13 cellular contexts compared by ENCODE assay signal in genomic region chr4:181548873-181549541, GRCh38.
DNase-seq lines count a peak whose midpoint lies in the region; TF ChIP-seq lines count a peak whose summit lies in the region.
"Had no signal": no experiment of that assay in that cellular context is flagged by ENCODE, and none has a peak within 500 bp of the region (broad histone marks: within the 10 kb centered on the region; RNA-seq: fewer than 3 reads in every experiment).

No MANE protein-coding gene starts in this region.

- H3K9me3 ChIP-seq in adrenal gland (replicated peaks in 1 of 3) = no peaks in the 10 kb centered on the region
- H3K9me3 ChIP-seq: left ventricle myocardium inferior, right atrium auricular region had no signal

- H3K4me3 ChIP-seq in adrenal gland = no peak overlapping the region
- no peak overlapping the region for H3K4me3 ChIP-seq in mesendoderm (ENCODE audit: low read length)
- H3K4me3 ChIP-seq: left ventricle myocardium inferior, right atrium auricular region had no signal

- H4K5ac ChIP-seq in mesendoderm (ENCODE audit: low read length) = no peak overlapping the region

- DNase-seq in DMS153 (lab: John Stamatoyannopoulos, UW) (peak; percentile 88), M059J (ENCODE audit: low read depth) (peak; percentile 97), adrenal gland (peak; percentile 20 to 59 (median 47)), mesendoderm (peak; percentile 33), hippocampal formation (lab: John Stamatoyannopoulos, UW) (no peak), kidney glomerular epithelial cell (lab: John Stamatoyannopoulos, UW) (no peak), NCI-H1105 treated with DMSO at 0.1 percent for 48 hours (lab: John Stamatoyannopoulos, UW) (no peak), NCI-H524 treated with DMSO at 0.1 percent for 48 hours (lab: John Stamatoyannopoulos, UW) (no peak)
- DNase-seq: activated gamma-delta T cell treated with Interleukin-2 at 50 U/mL for 16 hours; DND-41; effector memory CD8-positive, alpha-beta T cell; left ventricle myocardium inferior had no signal

- no peak for TF ChIP-seq CTCF in adrenal gland (IDR thresholded peaks at IDR 0.05)

- no peak overlapping the region for H2BK120ac ChIP-seq in mesendoderm (ENCODE audit: low read depth, low read length)

- H2BK15ac ChIP-seq in mesendoderm (replicated peaks; ENCODE audit: low read depth) = no peak overlapping the region

- no peak overlapping the region for H2AK5ac ChIP-seq in mesendoderm (ENCODE audit: low read length)

- no peaks in the 10 kb centered on the region for H3K36me3 ChIP-seq in adrenal gland (replicated peaks in 1 of 2)
- H3K36me3 ChIP-seq in mesendoderm (ENCODE audit: control insufficient read depth, insufficient read depth, low read length) = no peaks in the 10 kb centered on the region
- H3K36me3 ChIP-seq: left ventricle myocardium inferior, right atrium auricular region had no signal

- no peak overlapping the region for H3K4me2 ChIP-seq in mesendoderm (ENCODE audit: low read length)

- H3K79me1 ChIP-seq in mesendoderm (ENCODE audit: low read length) = no peaks in the 10 kb centered on the region

- H3K4ac ChIP-seq in mesendoderm (ENCODE audit: low read depth, low read length) = no peak overlapping the region

- H3K27me3 ChIP-seq in adrenal gland (no peaks in the 10 kb centered on the region), mesendoderm (ENCODE audit: insufficient read depth, low read length, poor library complexity) (no peaks in the 10 kb centered on the region)
- H3K27me3 ChIP-seq: right atrium auricular region had no signal

- H3K79me2 ChIP-seq in mesendoderm (ENCODE audit: control insufficient read depth, insufficient read depth, low read length) = no peaks in the 10 kb centered on the region

- no peak overlapping the region for H4K8ac ChIP-seq in mesendoderm (ENCODE audit: low read depth, low read length)

- H3K23ac ChIP-seq in mesendoderm (ENCODE audit: low read length) = no peak overlapping the region

- H3K56ac ChIP-seq in mesendoderm (ENCODE audit: low read length) = no peak overlapping the region

- H3K27ac ChIP-seq in adrenal gland (no peak overlapping the region), mesendoderm (ENCODE audit: low read depth, low read length) (no peak overlapping the region)
- H3K27ac ChIP-seq: left ventricle myocardium inferior, right atrium auricular region had no signal

- H3K4me1 ChIP-seq in adrenal gland (replicated peaks in 1 of 2) (no peaks in the 10 kb centered on the region), mesendoderm (ENCODE audit: control insufficient read depth, low read depth, low read length) (no peaks in the 10 kb centered on the region)
- H3K4me1 ChIP-seq: left ventricle myocardium inferior, right atrium auricular region had no signal

- no peak overlapping the region for H3K18ac ChIP-seq in mesendoderm (ENCODE audit: low read length)

- H3K9ac ChIP-seq in mesendoderm (ENCODE audit: low read length) = no peak overlapping the region

- WGBS in adrenal gland, 4 donors = 53 to 64% (median 55%) methylated on average over 7 to 9 of the region's 9 CpGs
- WGBS in mesendoderm (ENCODE audit: extremely low coverage, insufficient coverage, low lambda C conversion rate) = no CpG with 5 or more reads among the region's 9 CpGs

- intact Hi-C loops in adrenal gland (cut with DNase I) = no loop called here

- TF ChIP-seq POLR2A in adrenal gland (IDR thresholded peaks at IDR 0.05) = no peak

- no peak overlapping the region for H2BK5ac ChIP-seq in mesendoderm (ENCODE audit: low read length)

Comparison
In these comparisons a context has a peak if more than half of its experiments do, and no peak if none do; other contexts are left out.
1. DNase-seq: peak in DMS153 (single experiment), M059J (single experiment), adrenal gland (7 of 7) and mesendoderm (single experiment); none in hippocampal formation (0 of 2), kidney glomerular epithelial cell (single experiment), NCI-H1105 treated with DMSO at 0.1 percent for 48 hours (single experiment) and NCI-H524 treated with DMSO at 0.1 percent for 48 hours (single experiment).